Comparison of ENCODE assay signal across 2 cellular contexts in the genomic region with DNA sequence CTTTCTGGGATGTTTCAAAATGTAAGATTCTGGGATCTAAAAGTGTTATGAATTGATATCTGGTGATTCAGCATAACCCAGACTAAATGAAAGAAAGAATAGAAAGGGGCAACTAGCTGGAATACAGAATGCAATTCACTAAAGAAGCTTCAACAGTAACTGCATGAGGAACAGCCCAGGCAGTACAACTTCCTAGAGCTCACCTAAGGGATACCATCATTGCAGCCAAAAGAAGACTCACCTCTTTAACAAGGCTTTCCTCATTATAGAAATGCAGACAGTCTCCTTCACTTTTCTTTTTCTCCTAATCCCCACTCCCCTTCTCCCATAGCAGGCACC.
TF ChIP-seq lines count a peak whose summit lies in the region.

No MANE protein-coding gene starts in this region.

TF ChIP-seq in SK-N-SH, 30 proteins besides CTCF, POLR2A, EP300 and RAD21:
- no peak; the same call in 1 of the 2 replicates for TF ChIP-seq GATA2 (CRISPR knock-in tag; IDR thresholded peaks at IDR 0.05)
- 0 out of 2 replicates have a peak, but pooled peaks have one; percentile 1 for TF ChIP-seq TCF12 (IDR thresholded peaks at IDR 0.05)
- no peak for TF ChIP-seq MAX (IDR thresholded peaks at IDR 0.05; ENCODE audit: low read depth)

TF ChIP-seq in H1, 55 proteins besides CTCF, POLR2A, EP300 and RAD21:
- TF ChIP-seq TBP (IDR thresholded peaks at IDR 0.05; ENCODE audit: low read depth, low read length) = no peak
- TF ChIP-seq SP4 (IDR thresholded peaks at IDR 0.05; ENCODE audit: low read length) = no peak
- TF ChIP-seq CREB1 (IDR thresholded peaks at IDR 0.05) = no peak
- no peak for TF ChIP-seq KDM5A (IDR thresholded peaks at IDR 0.05; ENCODE audit: low read length)
